Comparison of ENCODE assay signal across 9 cellular contexts in genomic region chr2:147364597-147364996, GRCh38.
DNase-seq lines count a peak whose midpoint lies in the region; ATAC-seq and TF ChIP-seq lines count a peak whose summit lies in the region.
"Had no signal": no experiment of that assay in that cellular context is flagged by ENCODE, and none has a peak within 500 bp of the region (broad histone marks: within the 10 kb centered on the region; RNA-seq: fewer than 3 reads in every experiment).

No MANE protein-coding gene starts in this region.

- H3K4me1 ChIP-seq in Karpas-422 (ENCODE audit: low read length) (no peaks in the 10 kb centered on the region; the same call in 1 of the 2 replicates), foreskin keratinocyte (peaks cover 4% of the 10 kb centered on the region)

- no peak overlapping the region for H3K9ac ChIP-seq in Karpas-422 (ENCODE audit: low read length)

- H3K4me3 ChIP-seq in Karpas-422 (ENCODE audit: low read length): no peak overlapping the region
- H3K4me3 ChIP-seq: stomach had no signal

- peaks cover 0 to 5% (median 3%) of the 10 kb centered on the region in 7 donors for H3K9me3 Mint-ChIP-seq in CD14-positive monocyte

- no peaks in the 10 kb centered on the region for H3K79me2 ChIP-seq in Karpas-422 (ENCODE audit: low read length)

- no peak for TF ChIP-seq CTCF in foreskin keratinocyte (conservative IDR thresholded peaks at IDR 0.05)
- no peak for TF ChIP-seq CTCF in CD14-positive monocyte (IDR thresholded peaks at IDR 0.05)

- DNase-seq in DMS153 (lab: John Stamatoyannopoulos, UW): peak; percentile 71
- no peak for DNase-seq in Karpas-422
- DNase-seq in foreskin keratinocyte: peak in 1 of 2 donors; percentile 10
- DNase-seq in G401 (ENCODE audit: low spot score): no peak
- DNase-seq in CD14-positive monocyte (ENCODE audit: low spot score): no peak
- no peak for DNase-seq in AG08396 (ENCODE audit: low spot score)
- DNase-seq: right cardiac atrium, stomach had no signal

- no peaks in the 10 kb centered on the region for H3K9me3 ChIP-seq in Karpas-422 (ENCODE audit: low read length)
- H3K9me3 ChIP-seq: stomach had no signal

- no peaks in the 10 kb centered on the region for H3K36me3 ChIP-seq in Karpas-422 (ENCODE audit: insufficient read depth, low read length)
- H3K36me3 ChIP-seq: stomach had no signal

- H3K4me1 Mint-ChIP-seq in CD14-positive monocyte: no peaks in the 10 kb centered on the region

- H3K4me3 Mint-ChIP-seq in CD14-positive monocyte: no peak overlapping the region

- H3K27ac ChIP-seq in Karpas-422 (ENCODE audit: low read length) (no peak overlapping the region), foreskin keratinocyte (no peak overlapping the region)
- H3K27ac ChIP-seq: stomach had no signal

- peak overlapping the region; percentile 7; the same call in 1 of the 2 replicates for H2AFZ ChIP-seq in Karpas-422 (ENCODE audit: low read length)

- H3K27me3 ChIP-seq in Karpas-422 (ENCODE audit: low read length) (no peaks in the 10 kb centered on the region), foreskin keratinocyte (no peaks in the 10 kb centered on the region)
- H3K27me3 ChIP-seq: stomach had no signal

- peaks cover 0 to 1% (median 0%) of the 10 kb centered on the region in 3 donors for H3K27me3 Mint-ChIP-seq in CD14-positive monocyte (ENCODE audit: low read depth in 3 of 3)

- no peak overlapping the region for H3K4me2 ChIP-seq in Karpas-422 (ENCODE audit: low read depth, low read length, poor library complexity, severe bottlenecking)

- H4K20me1 ChIP-seq in Karpas-422 (ENCODE audit: insufficient read depth, low read depth, low read length): no peaks in the 10 kb centered on the region

- in situ Hi-C loops in G401 (cut with HindIII; ENCODE audit: low sequenced_read_pairs): no loop called here

- intact Hi-C loops in CD14-positive monocyte (cut with micrococcal nuclease): no loop called here

- no peak overlapping the region for H3K27ac Mint-ChIP-seq in CD14-positive monocyte

- no peaks in the 10 kb centered on the region for H3K9me2 ChIP-seq in Karpas-422 (replicated peaks; ENCODE audit: insufficient read depth, low read length)

- ATAC-seq in GM18868 (IDR thresholded peaks at IDR 0.05; ENCODE audit: unreplicated experiment): peak; percentile 74
- peak; percentile 36 for ATAC-seq in foreskin keratinocyte
- ATAC-seq: right cardiac atrium had no signal

- no peaks in the 10 kb centered on the region for H3K36me3 Mint-ChIP-seq in CD14-positive monocyte
